Comparison of ENCODE assay signal across 1 cellular context in the genomic region with DNA sequence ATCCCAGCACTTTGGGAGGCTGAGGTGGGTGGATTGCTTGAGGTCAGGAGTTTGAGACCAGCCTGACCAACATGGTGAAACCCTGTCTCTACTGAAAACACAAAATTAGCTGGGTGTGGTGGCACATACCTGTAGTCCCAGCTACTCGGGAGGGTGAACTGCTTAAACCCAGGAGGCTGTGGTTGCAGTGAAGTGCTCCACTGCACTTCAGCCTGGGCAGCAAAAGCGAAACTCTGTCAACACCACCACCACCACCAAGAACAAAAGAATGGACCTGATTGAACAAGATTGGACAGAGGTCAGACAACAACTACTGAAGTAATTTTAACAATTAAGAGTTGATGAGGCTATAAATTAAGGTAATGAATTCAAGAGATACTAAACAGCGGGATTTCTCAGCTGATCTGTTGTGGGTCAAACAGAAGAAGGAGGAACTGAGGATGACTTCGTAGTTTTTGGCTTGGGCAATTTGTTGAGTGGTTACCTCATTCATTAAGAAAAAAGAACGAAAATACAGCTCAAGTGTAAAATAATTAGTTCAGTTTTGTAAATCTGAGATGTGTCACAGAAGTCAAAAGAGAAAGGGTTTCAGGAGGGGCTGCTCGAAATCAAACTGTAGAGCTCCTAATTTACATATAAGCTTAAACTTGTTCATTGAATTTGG.
TF ChIP-seq lines count a peak whose summit lies in the region.

No MANE protein-coding gene starts in this region.

TF ChIP-seq in IMR-90, 13 proteins besides CTCF, POLR2A, EP300 and RAD21:
- TF ChIP-seq BHLHE40 (IDR thresholded peaks at IDR 0.05; ENCODE audit: low read depth, low read length) (no peak), MAZ (IDR thresholded peaks at IDR 0.05; ENCODE audit: borderline replicate concordance, low read depth, low read length) (no peak)
- TF ChIP-seq, protein P1, sequence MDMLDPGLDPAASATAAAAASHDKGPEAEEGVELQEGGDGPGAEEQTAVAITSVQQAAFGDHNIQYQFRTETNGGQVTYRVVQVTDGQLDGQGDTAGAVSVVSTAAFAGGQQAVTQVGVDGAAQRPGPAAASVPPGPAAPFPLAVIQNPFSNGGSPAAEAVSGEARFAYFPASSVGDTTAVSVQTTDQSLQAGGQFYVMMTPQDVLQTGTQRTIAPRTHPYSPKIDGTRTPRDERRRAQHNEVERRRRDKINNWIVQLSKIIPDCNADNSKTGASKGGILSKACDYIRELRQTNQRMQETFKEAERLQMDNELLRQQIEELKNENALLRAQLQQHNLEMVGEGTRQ (IDR thresholded peaks at IDR 0.05; ENCODE audit: low read depth, low read length), result no peak
